In the genomic region with DNA sequence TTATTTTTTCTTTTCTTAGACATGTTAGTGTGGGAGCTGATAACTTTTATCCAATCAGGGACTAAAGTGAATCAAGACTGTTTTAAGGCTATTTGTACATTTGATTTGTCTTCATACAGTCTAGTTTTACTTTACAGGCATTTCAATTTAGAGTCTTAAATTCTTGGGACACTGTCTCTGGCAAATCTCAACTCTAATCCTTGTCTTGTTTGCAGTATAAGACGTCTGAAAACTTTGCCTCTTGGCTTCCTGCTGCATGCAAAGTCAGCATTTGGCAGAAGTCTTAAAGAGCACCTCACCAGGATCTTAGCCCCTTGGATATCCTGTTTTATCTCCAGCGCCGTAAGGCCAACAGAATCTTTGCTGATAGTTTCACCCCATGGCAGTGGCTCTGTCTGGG, we compare ENCODE assay signal across 23 cellular contexts. TPM values are rescaled to one million over a fixed set of nuclear protein-coding genes. Genes with fewer than 3 reads are reported as not detected.
DNase-seq lines count a peak whose midpoint lies in the region; ATAC-seq, FAIRE-seq and TF ChIP-seq lines count a peak whose summit lies in the region.
"Had no signal": no experiment of that assay in that cellular context is flagged by ENCODE, and none has a peak within 500 bp of the region (broad histone marks: within the 10 kb centered on the region; RNA-seq: fewer than 3 reads in every experiment).

No MANE protein-coding gene starts in this region.

- FAIRE-seq in K562 (lab: Jason Lieb, UNC), result no peak
- FAIRE-seq: small intestine had no signal

- no peaks in the 10 kb centered on the region for H4K20me1 ChIP-seq in K562 (replicated peaks; ENCODE audit: control insufficient read depth, insufficient read depth, low read length)
- H4K20me1 ChIP-seq in OCI-LY7 (ENCODE audit: insufficient read depth, low read length), result peaks cover 31% of the 10 kb centered on the region

- H3K79me2 ChIP-seq in K562 (ENCODE audit: control insufficient read depth, insufficient read depth, low read length), result peaks cover 38% of the 10 kb centered on the region
- H3K79me2 ChIP-seq in OCI-LY7 (ENCODE audit: insufficient read depth, low read depth, low read length), result peaks cover 91% of the 10 kb centered on the region

- ATAC-seq in K562 (no peak), GM21723 (IDR thresholded peaks at IDR 0.05; ENCODE audit: unreplicated experiment) (no peak), GM18861 (IDR thresholded peaks at IDR 0.05; ENCODE audit: unreplicated experiment) (no peak)
- ATAC-seq: activated naive CD4-positive, alpha-beta T cell treated with anti-CD3 and anti-CD28 coated beads, Interleukin-2, amount 50 U/mL, for 72 hours; body of pancreas; CD8-positive, alpha-beta T cell; stimulated activated naive CD8-positive, alpha-beta T cell treated with anti-CD3 and anti-CD28 coated beads, Interleukin-15, amount 100 ng/mL, for 72 hours had no signal

- no peak for TF ChIP-seq EP300 in K562 (IDR thresholded peaks at IDR 0.05; ENCODE audit: low read length)

- H3K4me2 ChIP-seq in K562 (ENCODE audit: insufficient read depth, low read length) (no peak overlapping the region), OCI-LY7 (ENCODE audit: low read length) (no peak overlapping the region)

- no peak for TF ChIP-seq RAD21 in K562 (CRISPR knock-in tag; conservative IDR thresholded peaks at IDR 0.05 in 1 of 2, IDR thresholded peaks at IDR 0.05 in 1 of 2)

- H3K9me3 ChIP-seq in K562 (replicated peaks; ENCODE audit: control insufficient read depth, insufficient read depth, low read depth, low read length) (peaks cover 5% of the 10 kb centered on the region), OCI-LY7 (ENCODE audit: low read length) (no peaks in the 10 kb centered on the region)
- H3K9me3 ChIP-seq: body of pancreas, tibial nerve had no signal

- TF ChIP-seq POLR2A in K562 (conservative IDR thresholded peaks at IDR 0.05), result no peak

- no peaks in the 10 kb centered on the region for H3K9me1 ChIP-seq in K562 (ENCODE audit: control insufficient read depth, insufficient read depth, low read length)

- H3K36me3 ChIP-seq in K562 (ENCODE audit: control insufficient read depth, insufficient read depth, low read length) (0 out of 3 replicates have a peak, but pooled peaks cover 3% of the 10 kb centered on the region), rectal smooth muscle tissue (ENCODE audit: control insufficient read depth, insufficient read depth, low read length) (no peaks in the 10 kb centered on the region), OCI-LY7 (ENCODE audit: insufficient read depth, low read length) (peaks cover 10% of the 10 kb centered on the region)

- no peak overlapping the region for H3K4me3 ChIP-seq in K562
- no peak overlapping the region for H3K4me3 ChIP-seq in rectal smooth muscle tissue (ENCODE audit: low read length)
- no peak overlapping the region for H3K4me3 ChIP-seq in OCI-LY7 (ENCODE audit: low read depth, low read length, poor library complexity, severe bottlenecking)
- H3K4me3 ChIP-seq: body of pancreas, heart right ventricle, tibial nerve had no signal

- 46% methylated on average over 3 of the region's 3 CpGs for WGBS in K562 (ENCODE audit: insufficient coverage, low coverage, missing lambda C conversion rate)

- intact Hi-C loops in K562 (cut with micrococcal nuclease) (no loop called here), OCI-LY7 (cut with micrococcal nuclease; ENCODE audit: unreplicated experiment) (no loop called here)

- no peaks in the 10 kb centered on the region for H3K27me3 ChIP-seq in K562 (ENCODE audit: control insufficient read depth in 2 of 2, insufficient read depth in 2 of 2, low read length in 2 of 2)
- H3K27me3 ChIP-seq in rectal smooth muscle tissue (ENCODE audit: control insufficient read depth, insufficient read depth, low read length), result no peaks in the 10 kb centered on the region
- H3K27me3 ChIP-seq: body of pancreas, heart right ventricle, tibial nerve had no signal

- H3K27ac ChIP-seq in K562 (ENCODE audit: extremely low read depth, low read depth, low read length) (no peak overlapping the region), rectal smooth muscle tissue (ENCODE audit: low read depth, low read length) (peak overlapping the region; percentile 16), OCI-LY7 (ENCODE audit: low read depth, low read length, poor library complexity, severe bottlenecking) (no peak overlapping the region)
- H3K27ac ChIP-seq: body of pancreas, heart right ventricle, tibial nerve had no signal

- H3K4me1 ChIP-seq in K562 (replicated peaks in 1 of 2; ENCODE audit: control insufficient read depth in 2 of 2, insufficient read depth in 2 of 2, low read length in 2 of 2) (peaks cover 0 to under 1% of the 10 kb centered on the region in 2 experiments; a peak in 2 of 5 replicates), rectal smooth muscle tissue (ENCODE audit: control insufficient read depth, insufficient read depth, low read length) (peaks cover 4% of the 10 kb centered on the region), OCI-LY7 (ENCODE audit: insufficient read depth, low read length, poor library complexity, severe bottlenecking) (no peaks in the 10 kb centered on the region)

- in situ Hi-C loops in K562 (cut with MboI), result no loop called here

- POLR2A ChIA-PET in K562 (lab: Yijun Ruan, JAX) (interaction anchor here (1.0 kb wide), 1 partner anchor 12 kb away, joined by 3 read pairs; no protein-coding TSS in a partner anchor), OCI-LY7 (lab: Charles Lee) (interaction anchor here (0.7 to 2.2 kb wide), 2 partner anchors 16 to 21 kb away, joined by 3 to 6 read pairs; no protein-coding TSS in a partner anchor)

- DNase-seq in SK-N-DZ (ENCODE audit: low spot score), result peak; percentile 96
- no peak for DNase-seq in K562 (ENCODE audit: extremely low read depth in 1 of 4, low spot score in 3 of 4)
- DNase-seq in iPS-NIHi7 (ENCODE audit: extremely low spot score), result peak; percentile 10
- no peak for DNase-seq in activated naive CD4-positive, alpha-beta T cell (lab: John Stamatoyannopoulos, UW)
- DNase-seq in OCI-LY7 (ENCODE audit: low spot score), result no peak
- DNase-seq: activated CD4-positive, alpha-beta T cell treated with anti-CD3 and anti-CD28 coated beads for 4 hours; CD8-positive, alpha-beta T cell; GDM1; heart right ventricle; immature natural killer cell; KG1; NCI-H187; NCI-H748 treated with DMSO at 0.1 percent for 48 hours; nucleus accumbens; small intestine; stimulated activated CD4-positive, alpha-beta T cell treated with anti-CD3 and anti-CD28 coated beads, Interleukin-4, amount 100 ng/mL, for 4 hours; stimulated activated naive CD8-positive, alpha-beta T cell treated with anti-CD3 and anti-CD28 coated beads, Interleukin-15, amount 100 ng/mL, for 72 hours had no signal

- TF ChIP-seq CTCF in K562 (IDR thresholded peaks at IDR 0.05 in 2 of 3, conservative IDR thresholded peaks at IDR 0.05 in 1 of 3; ENCODE audit: insufficient read depth in 2 of 3, low read depth in 1 of 3, low read length in 3 of 3) (no peak), OCI-LY7 (conservative IDR thresholded peaks at IDR 0.05; ENCODE audit: low read length) (no peak)

- no peak overlapping the region for H2AFZ ChIP-seq in K562 (ENCODE audit: low read depth, low read length)
- no peak overlapping the region for H2AFZ ChIP-seq in OCI-LY7 (ENCODE audit: low read length)

- no peaks in the 10 kb centered on the region for H3K9me2 ChIP-seq in OCI-LY7 (ENCODE audit: insufficient read depth, low read length)

- BruUV-seq in K562 (replicated peaks; lab: Mats Ljungman, UMichigan) (no TSS peak), OCI-LY7 (replicated peaks; lab: Mats Ljungman, UMichigan) (no TSS peak)

- H3K9ac ChIP-seq in K562 (ENCODE audit: insufficient read depth in 1 of 2, low read depth in 2 of 2, low read length in 2 of 2) (no peak overlapping the region), rectal smooth muscle tissue (ENCODE audit: low read length) (no peak overlapping the region)

- CTCF ChIA-PET in K562 (lab: Yijun Ruan, JAX; ENCODE audit: low intra/inter-chr PET ratio) (interaction anchor here (0.7 kb wide), 1 partner anchor 306 kb away, joined by 3 read pairs; no protein-coding TSS in a partner anchor), OCI-LY7 (lab: Charles Lee; ENCODE audit: unreplicated experiment) (no interaction called here)

TF ChIP-seq in K562, 482 proteins besides CTCF, POLR2A, EP300 and RAD21:
- no peak for TF ChIP-seq HMGN3 (IDR thresholded peaks at IDR 0.05; ENCODE audit: borderline replicate concordance, extremely low read depth, insufficient read length, low read depth, low read length)
- no peak for TF ChIP-seq PHF20 (IDR thresholded peaks at IDR 0.05; ENCODE audit: partially characterized antibody)
- peak; percentile 9; the same call in 1 of the 2 replicates for TF ChIP-seq C11orf30 (IDR thresholded peaks at IDR 0.05; ENCODE audit: low read depth)
TF ChIP-seq in K562: peak in this region for 1.

RNA-seq across cellular contexts. Expression of gene SPOPL, which starts 30.3 kb away (rescaled TPM):
- 15.8 and 17.1 TPM in 2 replicates for polyA plus RNA-seq in SK-N-DZ (2014; cell fraction: cytosol; rRNA removed)
- 9.6 and 19.9 TPM in 2 replicates for polyA plus RNA-seq in SK-N-DZ (2014; cell fraction: nucleus; rRNA removed)
- 9.1 and 30.1 TPM in 2 replicates for total RNA-seq in K562 (2011; cell fraction: chromatin; rRNA removed; ENCODE audit: low replicate concordance)
- total RNA-seq in K562 (2011; cell fraction: nucleolus; rRNA removed), result 3.4 and 5.7 TPM in 2 replicates
- 10.6 and 16.4 TPM in 2 replicates for total RNA-seq in K562 (2011; cell fraction: nucleoplasm; rRNA removed)
- 1.8 and 2.7 TPM in 2 replicates for total RNA-seq in K562 (2014; rRNA removed)
- total RNA-seq in K562 (2014; rRNA removed; fragmentation: Illumina TruSeq; extraction: Trizol), result 4.3 and 5.4 TPM in 2 replicates
- 3.8 and 4.1 TPM in 2 replicates for total RNA-seq in K562 (2015; rRNA removed; fragmentation: Illumina TruSeq; extraction: Trizol)
- 3.8 and 4.5 TPM in 2 replicates for total RNA-seq in K562 (2021)
- polyA plus RNA-seq in K562 (2011; rRNA removed), result 5.5 and 6.1 TPM in 2 replicates
- polyA plus RNA-seq in K562 (2011; cell fraction: cytosol; rRNA removed), result 1.8 and 2.1 TPM in 2 replicates
- polyA plus RNA-seq in K562 (2011; cell fraction: nucleus; rRNA removed), result 11.2 and 12.4 TPM in 2 replicates
- polyA plus RNA-seq in K562 (2012), result 2.0 and 2.7 TPM in 2 replicates
- 2.7 and 3.0 TPM in 2 replicates for polyA plus RNA-seq in K562 (2014; fragmentation: Illumina TruSeq; extraction: Trizol)
- polyA plus RNA-seq in K562 (2014; fragmentation: Nextera tagmentation; extraction: Ambion mirVana), result under 1 TPM; 0.53 to 0.95 TPM
- 4.9 and 5.9 TPM in 2 replicates for polyA plus RNA-seq in K562 (2014; rRNA removed)
- polyA minus RNA-seq in K562 (2011; rRNA and poly(A)+ RNA removed), result 9.4 and 11.6 TPM in 2 replicates
- polyA minus RNA-seq in K562 (2011; cell fraction: cytosol; rRNA and poly(A)+ RNA removed), result 2.3 and 2.6 TPM in 2 replicates
- polyA minus RNA-seq in K562 (2011; cell fraction: nucleus; rRNA and poly(A)+ RNA removed), result 8.6 and 19.4 TPM in 2 replicates
- total RNA-seq in OCI-LY7 (2014; rRNA removed; shearing (Covaris generic)), result 11.4 and 15.1 TPM in 2 replicates
- 18.3 and 19.8 TPM in 2 replicates for total RNA-seq in OCI-LY7 (2022)

Comparison
In these comparisons a context has a peak if more than half of its experiments do, and no peak if none do; other contexts are left out.
1. DNase-seq: peak in SK-N-DZ (single experiment) and iPS-NIHi7 (single experiment); none in K562 (0 of 4), activated naive CD4-positive, alpha-beta T cell (0 of 4) and OCI-LY7 (single experiment).